ENCODE assay signal across 3 cellular contexts in the genomic region with DNA sequence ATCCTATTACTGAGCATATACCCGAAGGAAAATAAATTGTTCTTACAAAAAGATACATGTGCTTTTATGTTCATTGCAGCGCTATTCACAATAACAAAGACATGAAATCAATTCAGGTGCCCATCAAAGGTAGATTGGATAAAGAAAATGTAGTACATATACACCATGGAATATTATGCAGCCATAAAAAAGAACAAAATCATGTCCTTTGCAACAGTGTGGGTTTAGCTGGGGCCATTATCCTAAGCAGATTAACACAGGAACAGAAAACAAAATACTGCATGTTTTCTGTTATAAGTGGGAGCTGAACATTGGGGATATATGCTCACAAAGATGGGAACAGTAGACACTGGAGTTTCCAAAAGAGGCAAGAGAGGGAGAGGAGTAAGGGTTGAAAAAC.
A peak's percentile ranks its signal among the peaks of the same experiment; 100 is the strongest.
TF ChIP-seq lines count a peak whose summit lies in the region.

No MANE protein-coding gene starts in this region.

TF ChIP-seq in HEK293, 187 proteins besides CTCF, POLR2A, EP300 and RAD21:
- peak; percentile 82 for TF ChIP-seq ZNF146 (tag by site-specific recombination; IDR thresholded peaks at IDR 0.05)
- TF ChIP-seq, protein P1, sequence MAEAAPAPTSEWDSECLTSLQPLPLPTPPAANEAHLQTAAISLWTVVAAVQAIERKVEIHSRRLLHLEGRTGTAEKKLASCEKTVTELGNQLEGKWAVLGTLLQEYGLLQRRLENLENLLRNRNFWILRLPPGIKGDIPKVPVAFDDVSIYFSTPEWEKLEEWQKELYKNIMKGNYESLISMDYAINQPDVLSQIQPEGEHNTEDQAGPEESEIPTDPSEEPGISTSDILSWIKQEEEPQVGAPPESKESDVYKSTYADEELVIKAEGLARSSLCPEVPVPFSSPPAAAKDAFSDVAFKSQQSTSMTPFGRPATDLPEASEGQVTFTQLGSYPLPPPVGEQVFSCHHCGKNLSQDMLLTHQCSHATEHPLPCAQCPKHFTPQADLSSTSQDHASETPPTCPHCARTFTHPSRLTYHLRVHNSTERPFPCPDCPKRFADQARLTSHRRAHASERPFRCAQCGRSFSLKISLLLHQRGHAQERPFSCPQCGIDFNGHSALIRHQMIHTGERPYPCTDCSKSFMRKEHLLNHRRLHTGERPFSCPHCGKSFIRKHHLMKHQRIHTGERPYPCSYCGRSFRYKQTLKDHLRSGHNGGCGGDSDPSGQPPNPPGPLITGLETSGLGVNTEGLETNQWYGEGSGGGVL (tag by site-specific recombination; IDR thresholded peaks at IDR 0.05): no peak
TF ChIP-seq in HEK293: peak in this region for 1.

TF ChIP-seq in K562, 482 proteins besides CTCF, POLR2A, EP300 and RAD21:
- no peak for TF ChIP-seq PURB (CRISPR knock-in tag; IDR thresholded peaks at IDR 0.05; ENCODE audit: low read depth)
- TF ChIP-seq ZNF146 (CRISPR knock-in tag; IDR thresholded peaks at IDR 0.05; ENCODE audit: unreplicated experiment): peak; percentile 89
TF ChIP-seq in K562: peak in this region for 1.

TF ChIP-seq in GM23338, 12 proteins besides CTCF, POLR2A, EP300 and RAD21:
- no peak for TF ChIP-seq CREB1 (CRISPR knock-in tag; IDR thresholded peaks at IDR 0.05; ENCODE audit: low read depth)
- no peak for TF ChIP-seq EZH2phosphoT487 (IDR thresholded peaks at IDR 0.05; ENCODE audit: unreplicated experiment)
- no peak for TF ChIP-seq EZH2 (IDR thresholded peaks at IDR 0.05; ENCODE audit: low read depth, unreplicated experiment)
- no peak for TF ChIP-seq JUNB (IDR thresholded peaks at IDR 0.05; ENCODE audit: unreplicated experiment)
- TF ChIP-seq REST (IDR thresholded peaks at IDR 0.05; ENCODE audit: unreplicated experiment): no peak
- no peak for TF ChIP-seq ZNF462 (CRISPR knock-in tag; IDR thresholded peaks at IDR 0.05)
- TF ChIP-seq POLR2AphosphoS5 (IDR thresholded peaks at IDR 0.05; ENCODE audit: low read depth): no peak
- TF ChIP-seq ZNF331 (CRISPR knock-in tag; IDR thresholded peaks at IDR 0.05; ENCODE audit: low read depth): no peak
- no peak for TF ChIP-seq STAT1 (IDR thresholded peaks at IDR 0.05; ENCODE audit: unreplicated experiment)
- TF ChIP-seq ETS1 (IDR thresholded peaks at IDR 0.05): no peak
- TF ChIP-seq NANOG (IDR thresholded peaks at IDR 0.05; ENCODE audit: borderline replicate concordance): no peak
- no peak for TF ChIP-seq ZNF114 (CRISPR knock-in tag; IDR thresholded peaks at IDR 0.05)
TF ChIP-seq in GM23338: peak in this region for 0.
